In genomic region chr6:35146453-35146852, GRCh38 we compare ENCODE assay signal across 1 cellular context.
TF ChIP-seq lines count a peak whose summit lies in the region.

No MANE protein-coding gene starts in this region.

TF ChIP-seq in GM12878, 131 proteins besides CTCF, POLR2A, EP300 and RAD21 (continued from another document):
- TF ChIP-seq PRDM15 (CRISPR knock-in tag; IDR thresholded peaks at IDR 0.05) (no peak), SMC3 (IDR thresholded peaks at IDR 0.05; ENCODE audit: borderline replicate concordance, low read length) (peak; percentile 86), CHD1 (IDR thresholded peaks at IDR 0.05; ENCODE audit: low read depth, low read length) (no peak), BRCA1 (IDR thresholded peaks at IDR 0.05; ENCODE audit: low read depth, low read length) (no peak), TCF3 (IDR thresholded peaks at IDR 0.05; ENCODE audit: borderline replicate concordance, insufficient read depth, low read depth, low read length) (no peak), USF1 (IDR thresholded peaks at IDR 0.05; ENCODE audit: borderline replicate concordance, extremely low read length, insufficient read depth, low read depth, low read length) (no peak)
